8 cellular contexts compared by ENCODE assay signal in the genomic region with DNA sequence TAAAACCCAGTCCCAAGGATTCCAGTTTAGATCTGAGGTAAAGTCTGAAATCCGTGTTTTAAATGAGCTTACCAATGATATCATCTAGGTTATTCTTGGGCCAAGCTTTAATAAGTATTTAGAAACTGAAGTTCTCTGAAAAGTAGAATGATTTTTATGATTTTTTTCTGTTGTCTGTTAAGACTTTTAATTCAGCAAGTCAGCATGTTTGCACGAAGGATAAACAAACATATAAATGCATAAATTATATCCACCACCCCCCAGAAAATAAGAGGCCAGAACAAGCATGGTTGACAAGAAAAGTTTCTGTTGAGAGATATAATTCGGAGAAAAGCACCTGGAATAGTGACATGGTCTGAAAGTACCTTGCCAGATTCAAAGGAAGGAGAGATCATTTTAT.
"Had no signal": no experiment of that assay in that cellular context is flagged by ENCODE, and none has a peak within 500 bp of the region (broad histone marks: within the 10 kb centered on the region; RNA-seq: fewer than 3 reads in every experiment).

No MANE protein-coding gene starts in this region.

- H2AFZ ChIP-seq: GM23338 had no signal

- DNase-seq: H7, HFFc6, KBM-7 had no signal

- H3K27ac ChIP-seq: HL-60, KMS-11 had no signal

- H3K4me2 ChIP-seq: GM23338, KMS-11 had no signal

- H3K4me3 ChIP-seq: GM23338, HAP-1 had no signal

- H3K36me3 ChIP-seq: HAP-1 had no signal

- H3K4me1 ChIP-seq: HAP-1 had no signal

- H3K9me3 ChIP-seq: HAP-1 had no signal

- ATAC-seq: GM23338, HCT116 had no signal

- H3K9ac ChIP-seq: KMS-11 had no signal
